Comparison of ENCODE assay signal across 8 cellular contexts in genomic region chr5:6633469-6634326, GRCh38. TPM values are rescaled to one million over a fixed set of nuclear protein-coding genes. Genes with fewer than 3 reads are reported as not detected.
DNase-seq lines count a peak whose midpoint lies in the region; ATAC-seq and TF ChIP-seq lines count a peak whose summit lies in the region.

No MANE protein-coding gene starts in this region.

- H3K9me2 ChIP-seq in SU-DHL-6 (replicated peaks; ENCODE audit: insufficient read depth, low read length): no peaks in the 10 kb centered on the region

- ATAC-seq in GM21447 (IDR thresholded peaks at IDR 0.05; ENCODE audit: unreplicated experiment): peak; percentile 47

- H3K4me2 ChIP-seq in SU-DHL-6 (ENCODE audit: low read depth, low read length, poor library complexity, severe bottlenecking): peak overlapping the region; percentile 89

- peak; percentile 29 to 74 for DNase-seq in NCI-H526 (lab: John Stamatoyannopoulos, UW)
- no peak for DNase-seq in NCI-H526 treated with DMSO at 0.1 percent for 48 hours (lab: John Stamatoyannopoulos, UW)
- peak; percentile 35 for DNase-seq in HK-2 (ENCODE audit: unreplicated experiment)
- no peak for DNase-seq in epithelial cell of prostate (ENCODE audit: low read depth, low spot score)
- DNase-seq in mucosa of gallbladder (ENCODE audit: low spot score): peak; percentile 32
- no peak for DNase-seq in vagina (ENCODE audit: extremely low spot score in 2 of 2)

- H3K27ac ChIP-seq in SU-DHL-6 (ENCODE audit: low read depth, low read length) (0 out of 2 replicates have a peak overlapping the region, but pooled peaks have one; percentile 74), epithelial cell of prostate (peak overlapping the region; percentile 80), vagina (peak overlapping the region; percentile 89)

- H3K27me3 ChIP-seq in SU-DHL-6 (ENCODE audit: low read length) (no peaks in the 10 kb centered on the region), vagina (no peaks in the 10 kb centered on the region)

- peak overlapping the region; percentile 90 for H2AFZ ChIP-seq in SU-DHL-6 (ENCODE audit: low read depth, low read length, severe bottlenecking)

- H3K4me1 ChIP-seq in vagina: peaks cover 54% of the 10 kb centered on the region

- peak overlapping the region; percentile 95 for H3K9ac ChIP-seq in SU-DHL-6 (ENCODE audit: low read length)

- H3K4me3 ChIP-seq in SU-DHL-6 (ENCODE audit: insufficient read depth, low read length, poor library complexity, severe bottlenecking) (peak overlapping the region; percentile 86), vagina (peak overlapping the region; percentile 72 to 81)

- H4K20me1 ChIP-seq in SU-DHL-6 (ENCODE audit: low read depth, low read length): peaks cover 10% of the 10 kb centered on the region; the same call in 1 of the 2 replicates

- no peak for TF ChIP-seq POLR2A in vagina (IDR thresholded peaks at IDR 0.05)

- no peaks in the 10 kb centered on the region for H3F3A ChIP-seq in SU-DHL-6 (ENCODE audit: insufficient read depth)

- intact Hi-C loops in vagina (cut with DNase I): loop anchor here (1.0 kb wide), 1 partner anchor 81 kb away; no protein-coding TSS in a partner anchor

- no peak for TF ChIP-seq CTCF in SU-DHL-6 (IDR thresholded peaks at IDR 0.05; ENCODE audit: insufficient read depth, low read length, poor library complexity, severe bottlenecking)
- TF ChIP-seq CTCF in vagina (IDR thresholded peaks at IDR 0.05): no peak

- H3K36me3 ChIP-seq in SU-DHL-6 (ENCODE audit: low read length): peaks cover 10% of the 10 kb centered on the region; the same call in 1 of the 2 replicates
- peaks cover 0 to 15% of the 10 kb centered on the region in 2 donors for H3K36me3 ChIP-seq in vagina

- no peaks in the 10 kb centered on the region for H3K9me3 ChIP-seq in SU-DHL-6 (ENCODE audit: insufficient read depth, low read length)
- H3K9me3 ChIP-seq in vagina: no peaks in the 10 kb centered on the region

- H3K79me2 ChIP-seq in SU-DHL-6 (ENCODE audit: insufficient read depth, low read length): peaks cover 48% of the 10 kb centered on the region

RNA-seq across cellular contexts. Expression of gene SRD5A1, which starts 0.5 kb away (rescaled TPM):
- 12.8 TPM for total RNA-seq in mucosa of gallbladder
- total RNA-seq in vagina: 45.4 TPM

RNA-seq across cellular contexts. Expression of gene NSUN2, which starts 0.9 kb away (rescaled TPM):
- total RNA-seq in mucosa of gallbladder (37.1 TPM), vagina (43.2 TPM)

Comparison
In these comparisons a context has a peak if more than half of its experiments do, and no peak if none do; other contexts are left out.
1. DNase-seq: peak in NCI-H526 (2 of 2), HK-2 (single experiment) and mucosa of gallbladder (single experiment); none in NCI-H526 treated with DMSO at 0.1 percent for 48 hours (single experiment), epithelial cell of prostate (single experiment) and vagina (0 of 2).
2. Peak in every context shown above with its lines, with median percentiles within 50 percentile points of each other: H3K27ac ChIP-seq.